27 cellular contexts compared by ENCODE assay signal in genomic region chr3:151015762-151016161, GRCh38. TPM values are rescaled to one million over a fixed set of nuclear protein-coding genes. Genes with fewer than 3 reads are reported as not detected.
DNase-seq lines count a peak whose midpoint lies in the region; ATAC-seq and TF ChIP-seq lines count a peak whose summit lies in the region.
"Had no signal": no experiment of that assay in that cellular context is flagged by ENCODE, and none has a peak within 500 bp of the region (broad histone marks: within the 10 kb centered on the region; RNA-seq: fewer than 3 reads in every experiment).

No MANE protein-coding gene starts in this region.

- intact Hi-C loops in natural killer cell (cut with micrococcal nuclease), result no loop called here

- H3K36me3 Mint-ChIP-seq in natural killer cell, result no peaks in the 10 kb centered on the region
- H3K36me3 Mint-ChIP-seq: activated naive CD4-positive, alpha-beta T cell treated with anti-CD3 and anti-CD28 coated beads, Interleukin-2, amount 50 U/mL, for 24 hours; naive thymus-derived CD4-positive, alpha-beta T cell had no signal

- peak; percentile 26 for DNase-seq in GM04503 (ENCODE audit: low read depth)
- peak; percentile 67 for DNase-seq in NOMO-1 treated with dmso at 0.1 percent for 144 hours (lab: John Stamatoyannopoulos, UW; ENCODE audit: unreplicated experiment)
- peak; percentile 55 for DNase-seq in fibroblast of peridontal ligament (ENCODE audit: extremely low read depth)
- no peak for DNase-seq in DMS53 (lab: John Stamatoyannopoulos, UW)
- DNase-seq in natural killer cell, result no peak
- DNase-seq in NCI-H2171 treated with DMSO at 0.1 percent for 48 hours (lab: John Stamatoyannopoulos, UW), result no peak
- DNase-seq: aorta; foreskin melanocyte; H7; left lung; naive thymus-derived CD4-positive, alpha-beta T cell; NCI-H1436 treated with DMSO at 0.1 percent for 48 hours; NCI-H526 treated with DMSO at 0.1 percent for 48 hours; retina; stimulated activated CD4-positive, alpha-beta T cell treated with anti-CD3 and anti-CD28 coated beads, Interleukin-4, amount 100 ng/mL, for 4 hours; stimulated activated naive CD4-positive, alpha-beta T cell; T-helper 9 cell had no signal

- no peak for TF ChIP-seq CTCF in natural killer cell (IDR thresholded peaks at IDR 0.05)

- H3K27me3 Mint-ChIP-seq in natural killer cell (ENCODE audit: low read depth in 2 of 2), result peaks cover 0 to 11% of the 10 kb centered on the region in 2 donors
- H3K27me3 Mint-ChIP-seq: activated naive CD4-positive, alpha-beta T cell treated with anti-CD3 and anti-CD28 coated beads, Interleukin-2, amount 50 U/mL, for 24 hours; dendritic cell treated with granulocyte-macrophage colony-stimulating factor and Interleukin-4, amounts not matched to agents 40 ng/mL and 50 ng/mL, for 4 days had no signal

- no peak overlapping the region for H3K4me3 Mint-ChIP-seq in natural killer cell
- H3K4me3 Mint-ChIP-seq: activated naive CD4-positive, alpha-beta T cell treated with anti-CD3 and anti-CD28 coated beads, Interleukin-2, amount 50 U/mL, for 24 hours; B cell; dendritic cell treated with granulocyte-macrophage colony-stimulating factor and Interleukin-4, amounts not matched to agents 40 ng/mL and 50 ng/mL, for 4 days; naive thymus-derived CD4-positive, alpha-beta T cell had no signal

- no peaks in the 10 kb centered on the region for H3K4me1 Mint-ChIP-seq in natural killer cell
- H3K4me1 Mint-ChIP-seq: activated naive CD4-positive, alpha-beta T cell treated with anti-CD3 and anti-CD28 coated beads, Interleukin-2, amount 50 U/mL, for 24 hours; B cell; naive thymus-derived CD4-positive, alpha-beta T cell had no signal

- no peak for ATAC-seq in natural killer cell
- no peak for ATAC-seq in GM21360 (IDR thresholded peaks at IDR 0.05; ENCODE audit: unreplicated experiment)
- ATAC-seq: GM12878; left lung; naive thymus-derived CD4-positive, alpha-beta T cell; SK-N-SH treated with all-trans-retinoic acid at 6 μM for 48 hours had no signal

- no peaks in the 10 kb centered on the region for H3K9me3 Mint-ChIP-seq in natural killer cell
- H3K9me3 Mint-ChIP-seq: activated naive CD4-positive, alpha-beta T cell treated with anti-CD3 and anti-CD28 coated beads, Interleukin-2, amount 50 U/mL, for 24 hours; dendritic cell treated with granulocyte-macrophage colony-stimulating factor and Interleukin-4, amounts not matched to agents 40 ng/mL and 50 ng/mL, for 4 days; naive thymus-derived CD4-positive, alpha-beta T cell had no signal

- H3K27ac Mint-ChIP-seq in natural killer cell, result no peak overlapping the region
- H3K27ac Mint-ChIP-seq: activated naive CD4-positive, alpha-beta T cell treated with anti-CD3 and anti-CD28 coated beads, Interleukin-2, amount 50 U/mL, for 24 hours; B cell; dendritic cell treated with granulocyte-macrophage colony-stimulating factor and Interleukin-4, amounts not matched to agents 40 ng/mL and 50 ng/mL, for 4 days; naive thymus-derived CD4-positive, alpha-beta T cell had no signal

RNA-seq across cellular contexts. Expression of gene CLRN1, which starts 43.2 kb away (rescaled TPM):
- total RNA-seq in natural killer cell, result not detected
- total RNA-seq: aorta; B cell; GM12878; left lung; mesenteric fat pad; naive thymus-derived CD4-positive, alpha-beta T cell; OCI-LY7; osteocyte; thoracic aorta had no signal

Comparison
In these comparisons a context has a peak if more than half of its experiments do, and no peak if none do; other contexts are left out.
1. DNase-seq: peak in GM04503 (single experiment), NOMO-1 treated with dmso at 0.1 percent for 144 hours (single experiment) and fibroblast of peridontal ligament (single experiment); none in DMS53 (single experiment), natural killer cell (single experiment) and NCI-H2171 treated with DMSO at 0.1 percent for 48 hours (single experiment).